ENCODE assay signal across 16 cellular contexts in the genomic region with DNA sequence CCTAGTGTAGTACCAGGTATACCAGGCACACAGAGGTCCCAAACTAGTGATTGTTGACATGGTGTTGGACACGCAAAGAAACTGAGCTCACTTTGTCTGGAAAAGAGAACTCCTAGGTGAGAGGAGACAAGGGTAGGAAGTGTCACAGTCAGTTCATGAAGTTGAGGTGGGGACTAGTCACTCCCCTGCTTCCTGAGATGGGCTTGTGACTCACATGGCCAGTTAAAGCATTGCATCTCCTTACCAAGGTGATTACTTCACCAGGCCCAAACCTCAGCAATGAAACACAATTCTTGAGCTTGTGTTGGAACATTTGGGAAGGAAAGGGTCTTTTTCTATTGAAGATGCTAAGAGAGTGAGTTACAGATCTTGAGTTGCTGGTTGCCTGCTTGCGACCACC.
"Had no signal": no experiment of that assay in that cellular context is flagged by ENCODE, and none has a peak within 500 bp of the region (broad histone marks: within the 10 kb centered on the region; RNA-seq: fewer than 3 reads in every experiment).

No MANE protein-coding gene starts in this region.

- ATAC-seq: esophagus mucosa, gastroesophageal sphincter, heart left ventricle, left ventricle myocardium superior had no signal

- H3K36me3 Mint-ChIP-seq: activated CD4-positive, alpha-beta memory T cell treated with anti-CD3 and anti-CD28 coated beads for 36 hours had no signal

- H3K9me3 Mint-ChIP-seq: activated CD4-positive, alpha-beta memory T cell treated with anti-CD3 and anti-CD28 coated beads for 36 hours; activated T-cell treated with anti-CD3 and anti-CD28 coated beads, Interleukin-2, amount 50 U/mL, for 4 hours; immature natural killer cell; memory B cell; neural crest cell had no signal

- H3K27ac Mint-ChIP-seq: activated CD4-positive, alpha-beta memory T cell treated with anti-CD3 and anti-CD28 coated beads for 36 hours; immature natural killer cell; memory B cell had no signal

- DNase-seq: activated CD4-positive, alpha-beta memory T cell treated with anti-CD3 and anti-CD28 coated beads for 36 hours; activated gamma-delta T cell; activated T-cell treated with anti-CD3 and anti-CD28 coated beads, Interleukin-2, amount 50 U/mL, for 4 hours; effector CD4-positive, alpha-beta T cell; heart left ventricle; immature natural killer cell; kidney glomerular epithelial cell; left ventricle myocardium superior; retina; upper lobe of left lung had no signal

- H3K4me3 Mint-ChIP-seq: activated CD4-positive, alpha-beta memory T cell treated with anti-CD3 and anti-CD28 coated beads for 36 hours; activated T-cell treated with anti-CD3 and anti-CD28 coated beads, Interleukin-2, amount 50 U/mL, for 4 hours; immature natural killer cell; memory B cell; neural crest cell had no signal

- H3K4me1 Mint-ChIP-seq: immature natural killer cell, memory B cell had no signal

- H3K4me3 ChIP-seq: ascending aorta, gastroesophageal sphincter, heart left ventricle, thoracic aorta, upper lobe of left lung had no signal

- H3K27me3 Mint-ChIP-seq: activated CD4-positive, alpha-beta memory T cell treated with anti-CD3 and anti-CD28 coated beads for 36 hours had no signal
